Comparison of ENCODE assay signal across 9 cellular contexts in genomic region chr7:100358027-100358856, GRCh38. TPM values are rescaled to one million over a fixed set of nuclear protein-coding genes. Genes with fewer than 3 reads are reported as not detected.
DNase-seq lines count a peak whose midpoint lies in the region; ATAC-seq and TF ChIP-seq lines count a peak whose summit lies in the region.
"Had no signal": no experiment of that assay in that cellular context is flagged by ENCODE, and none has a peak within 500 bp of the region (broad histone marks: within the 10 kb centered on the region; RNA-seq: fewer than 3 reads in every experiment).

Gene PILRB, plus strand, starts transcription at chr7:100358117. Its CDS starts 186 bp downstream, at chr7:100358303.

- no peak within 1 kb of the TSS for H2BK5ac ChIP-seq in trophoblast cell (ENCODE audit: low read depth, low read length, poor library complexity)

- H3K9me3 ChIP-seq in Panc1 (ENCODE audit: control insufficient read depth, insufficient read depth, low read depth, low read length) (no peaks in the 10 kb centered on the region), esophagus squamous epithelium (no peaks in the 10 kb centered on the region), trophoblast cell (ENCODE audit: insufficient read depth, low read depth, low read length) (peaks cover 3% of the 10 kb centered on the region)

- H4K91ac ChIP-seq in trophoblast cell (ENCODE audit: low read depth, low read length) = no peak within 1 kb of the TSS

- no peaks in the 10 kb centered on the region for H3K79me2 ChIP-seq in trophoblast cell (ENCODE audit: control insufficient read depth, insufficient read depth, low read length, poor library complexity)

- H3K4ac ChIP-seq in trophoblast cell (ENCODE audit: low read depth, low read length) = no peak within 1 kb of the TSS

- H3K4me3 ChIP-seq in Panc1 (ENCODE audit: low read depth in 2 of 2, low read length in 2 of 2) (no peak within 1 kb of the TSS), esophagus squamous epithelium (no peak within 1 kb of the TSS), trophoblast cell (ENCODE audit: low read depth, low read length) (peak within 1 kb of the TSS; percentile 30)

- no peaks in the 10 kb centered on the region for H3K4me1 ChIP-seq in Panc1 (ENCODE audit: control insufficient read depth, insufficient read depth, low read length)
- no peaks in the 10 kb centered on the region for H3K4me1 ChIP-seq in esophagus squamous epithelium
- H3K4me1 ChIP-seq in trophoblast cell (ENCODE audit: control insufficient read depth in 1 of 2, insufficient read depth in 2 of 2, low read length in 2 of 2) = no peaks in the 10 kb centered on the region

- H3K27ac ChIP-seq in Panc1 (ENCODE audit: low read length) (no peak within 1 kb of the TSS), esophagus squamous epithelium (no peak within 1 kb of the TSS), trophoblast cell (ENCODE audit: low read depth, low read length) (no peak within 1 kb of the TSS)

- 73 to 83% methylated on average over 4 of the region's 11 CpGs for WGBS in esophagus squamous epithelium, 2 donors
- no CpG with 5 or more reads among the region's 11 CpGs for WGBS in trophoblast cell (ENCODE audit: extremely low coverage, insufficient coverage, insufficient read length)

- no peak within 1 kb of the TSS for H4K12ac ChIP-seq in trophoblast cell (ENCODE audit: low read depth, low read length)

- H3K14ac ChIP-seq in trophoblast cell (ENCODE audit: low read length) = no peak within 1 kb of the TSS

- POLR2A ChIA-PET in Panc1 (lab: Charles Lee) = no interaction called here

- TSS peak; percentile 26 for BruUV-seq in Panc1 (replicated peaks; lab: Mats Ljungman, UMichigan)

- no peaks in the 10 kb centered on the region for H3K79me1 ChIP-seq in trophoblast cell (ENCODE audit: low read length)

- no peak for ATAC-seq in Panc1
- ATAC-seq in HG03039 (IDR thresholded peaks at IDR 0.05; ENCODE audit: unreplicated experiment) = no peak
- ATAC-seq in HG03159 (IDR thresholded peaks at IDR 0.05; ENCODE audit: unreplicated experiment) = no peak

- H4K8ac ChIP-seq in trophoblast cell (ENCODE audit: low read depth, low read length) = no peak within 1 kb of the TSS

- no peak within 1 kb of the TSS for H3K9ac ChIP-seq in trophoblast cell (ENCODE audit: low read length)

- H3K23ac ChIP-seq in trophoblast cell (ENCODE audit: low read length) = no peak within 1 kb of the TSS

- no peak within 1 kb of the TSS for H3K18ac ChIP-seq in trophoblast cell (ENCODE audit: low read length)

- intact Hi-C loops in Panc1 (cut with micrococcal nuclease; ENCODE audit: unreplicated experiment) (no loop called here), esophagus squamous epithelium (cut with DNase I) (loop anchor here (10.0 kb wide), 1 partner anchor 123 kb away; no protein-coding TSS in a partner anchor)

- in situ Hi-C loops in Panc1 (cut with HindIII; ENCODE audit: low pct_unique_long_range_greater_than_20kb, low sequenced_read_pairs) = no loop called here

- no peak for TF ChIP-seq POLR2A in esophagus squamous epithelium (IDR thresholded peaks at IDR 0.05)

- CTCF ChIA-PET in Panc1 (lab: Charles Lee) = interaction anchor here (0.9 kb wide), 1 partner anchor 49 kb away, joined by 3 read pairs; no protein-coding TSS in a partner anchor

- H3K27me3 ChIP-seq in Panc1 (ENCODE audit: control insufficient read depth, insufficient read depth, low read length) (no peaks in the 10 kb centered on the region), esophagus squamous epithelium (no peaks in the 10 kb centered on the region), trophoblast cell (ENCODE audit: insufficient read depth, low read length) (no peaks in the 10 kb centered on the region)

- H2AFZ ChIP-seq in trophoblast cell (ENCODE audit: insufficient read depth, low read length, poor library complexity) = no peak within 1 kb of the TSS

- peak; percentile 45 for TF ChIP-seq CTCF in GM12873 (IDR thresholded peaks at IDR 0.05; ENCODE audit: insufficient read depth, low read depth, low read length, missing control alignments)
- TF ChIP-seq CTCF in Panc1 (IDR thresholded peaks at IDR 0.05) = no peak; the same call in 1 of the 2 replicates
- TF ChIP-seq CTCF in esophagus squamous epithelium (IDR thresholded peaks at IDR 0.05) = no peak

- no peak within 1 kb of the TSS for H3K4me2 ChIP-seq in trophoblast cell (ENCODE audit: low read length)

- H3K36me3 ChIP-seq in Panc1 (ENCODE audit: control insufficient read depth, insufficient read depth, low read length) = peaks cover 11% of the 10 kb centered on the region
- peaks cover 38 to 100% (median 57%) of the 10 kb centered on the region in 3 donors for H3K36me3 ChIP-seq in esophagus squamous epithelium
- H3K36me3 ChIP-seq in trophoblast cell (ENCODE audit: control insufficient read depth in 1 of 2, insufficient read depth in 2 of 2, low read length in 2 of 2) = peaks cover 77 to 88% of the 10 kb centered on the region in 2 experiments

- no peak for DNase-seq in Panc1 (ENCODE audit: low read depth, low spot score)
- DNase-seq in esophagus squamous epithelium (lab: John Stamatoyannopoulos, UW) = no peak
- DNase-seq in trophoblast cell = no peak
- DNase-seq in NCI-H2081 treated with DMSO at 0.1 percent for 48 hours (lab: John Stamatoyannopoulos, UW) = no peak
- no peak for DNase-seq in COLO668 (lab: John Stamatoyannopoulos, UW; ENCODE audit: unreplicated experiment)
- DNase-seq: NCI-H1105 had no signal

- no peak within 1 kb of the TSS for H2BK12ac ChIP-seq in trophoblast cell (ENCODE audit: low read length)

- H2AK5ac ChIP-seq in trophoblast cell (ENCODE audit: low read length) = no peak within 1 kb of the TSS

- H2BK120ac ChIP-seq in trophoblast cell (ENCODE audit: insufficient read depth, low read length, poor library complexity) = no peak within 1 kb of the TSS

RNA-seq across cellular contexts. Expression of gene PILRB, which starts in this region (rescaled TPM):
- total RNA-seq in Panc1 (2021; ENCODE audit: unreplicated experiment) (73.2 TPM), esophagus squamous epithelium (10 to 100 TPM; 11.1 to 38.1 (median 25.7) TPM)
- polyA plus RNA-seq in Panc1 (2012; ENCODE audit: insufficient read length) = 43.4 TPM
- polyA plus RNA-seq in trophoblast cell (2013) = 16.4 and 18.2 TPM in 2 replicates
